In genomic region chr11:69094111-69094914, GRCh38 we compare ENCODE assay signal across 20 cellular contexts. TPM values are rescaled to one million over a fixed set of nuclear protein-coding genes. Genes with fewer than 3 reads are reported as not detected.
DNase-seq lines count a peak whose midpoint lies in the region; ATAC-seq lines count a peak whose summit lies in the region.
"Had no signal": no experiment of that assay in that cellular context is flagged by ENCODE, and none has a peak within 500 bp of the region (broad histone marks: within the 10 kb centered on the region; RNA-seq: fewer than 3 reads in every experiment).

No MANE protein-coding gene starts in this region.

- no peak overlapping the region for H3K27ac Mint-ChIP-seq in activated naive CD8-positive, alpha-beta T cell treated with anti-CD3 and anti-CD28 coated beads, Interleukin-2, amount 50 U/mL, for 24 hours
- no peak overlapping the region for H3K27ac Mint-ChIP-seq in activated naive CD8-positive, alpha-beta T cell treated with anti-CD3 and anti-CD28 coated beads for 36 hours
- H3K27ac Mint-ChIP-seq in stimulated activated memory B cell treated with anti-CD40 and anti-IgM and Interleukin-4, amounts not matched to agents 10 μg/mL and 1 μg/mL and 100 μg/mL, for 72 hours, result no peak overlapping the region
- H3K27ac Mint-ChIP-seq: activated T-helper 17 cell treated with anti-CD3 and anti-CD28 coated beads, Interleukin-2, amount 50 U/mL, for 72 hours; CD4-positive, alpha-beta T cell; T-cell had no signal

- no peaks in the 10 kb centered on the region for H3K9me3 ChIP-seq in right cardiac atrium (ENCODE audit: control insufficient read depth, low read length)
- H3K9me3 ChIP-seq: sigmoid colon had no signal

- ATAC-seq in activated naive CD8-positive, alpha-beta T cell treated with anti-CD3 and anti-CD28 coated beads, Interleukin-2, amount 50 U/mL, for 24 hours, result peak; percentile 16
- ATAC-seq in right cardiac atrium (peak; percentile 19 to 20), GM19035 (IDR thresholded peaks at IDR 0.05; ENCODE audit: unreplicated experiment) (no peak)
- ATAC-seq in stimulated activated memory B cell treated with anti-CD40 and anti-IgM and Interleukin-4, amounts not matched to agents 10 μg/mL and 1 μg/mL and 100 μg/mL, for 72 hours, result peak; percentile 6
- ATAC-seq: activated T-helper 17 cell treated with anti-CD3 and anti-CD28 coated beads, Interleukin-2, amount 50 U/mL, for 72 hours; T-cell had no signal

- intact Hi-C loops in right cardiac atrium (cut with DNase I), result no loop called here

- H3K4me3 Mint-ChIP-seq in activated naive CD8-positive, alpha-beta T cell treated with anti-CD3 and anti-CD28 coated beads, Interleukin-2, amount 50 U/mL, for 24 hours, result no peak overlapping the region
- no peak overlapping the region for H3K4me3 Mint-ChIP-seq in activated naive CD8-positive, alpha-beta T cell treated with anti-CD3 and anti-CD28 coated beads for 36 hours
- no peak overlapping the region for H3K4me3 Mint-ChIP-seq in stimulated activated memory B cell treated with anti-CD40 and anti-IgM and Interleukin-4, amounts not matched to agents 10 μg/mL and 1 μg/mL and 100 μg/mL, for 72 hours
- H3K4me3 Mint-ChIP-seq: activated T-helper 17 cell treated with anti-CD3 and anti-CD28 coated beads, Interleukin-2, amount 50 U/mL, for 72 hours; CD4-positive, alpha-beta T cell; T-cell had no signal

- no peak overlapping the region for H3K4me3 ChIP-seq in right cardiac atrium (ENCODE audit: low read length)
- H3K4me3 ChIP-seq: sigmoid colon had no signal

- no peaks in the 10 kb centered on the region for H3K27me3 Mint-ChIP-seq in activated naive CD8-positive, alpha-beta T cell treated with anti-CD3 and anti-CD28 coated beads, Interleukin-2, amount 50 U/mL, for 24 hours
- H3K27me3 Mint-ChIP-seq in activated naive CD8-positive, alpha-beta T cell treated with anti-CD3 and anti-CD28 coated beads for 36 hours, result no peaks in the 10 kb centered on the region
- no peaks in the 10 kb centered on the region for H3K27me3 Mint-ChIP-seq in stimulated activated memory B cell treated with anti-CD40 and anti-IgM and Interleukin-4, amounts not matched to agents 10 μg/mL and 1 μg/mL and 100 μg/mL, for 72 hours
- H3K27me3 Mint-ChIP-seq: activated T-helper 17 cell treated with anti-CD3 and anti-CD28 coated beads, Interleukin-2, amount 50 U/mL, for 72 hours; CD4-positive, alpha-beta T cell; T-cell had no signal

- no peaks in the 10 kb centered on the region for H3K9me3 Mint-ChIP-seq in activated naive CD8-positive, alpha-beta T cell treated with anti-CD3 and anti-CD28 coated beads, Interleukin-2, amount 50 U/mL, for 24 hours
- no peaks in the 10 kb centered on the region for H3K9me3 Mint-ChIP-seq in activated naive CD8-positive, alpha-beta T cell treated with anti-CD3 and anti-CD28 coated beads for 36 hours
- no peaks in the 10 kb centered on the region for H3K9me3 Mint-ChIP-seq in stimulated activated memory B cell treated with anti-CD40 and anti-IgM and Interleukin-4, amounts not matched to agents 10 μg/mL and 1 μg/mL and 100 μg/mL, for 72 hours
- H3K9me3 Mint-ChIP-seq: activated T-helper 17 cell treated with anti-CD3 and anti-CD28 coated beads, Interleukin-2, amount 50 U/mL, for 72 hours; CD4-positive, alpha-beta T cell; T-cell had no signal

- WGBS in right cardiac atrium, result 60% methylated on average over 16 of the region's 16 CpGs

- no peak for DNase-seq in activated naive CD8-positive, alpha-beta T cell treated with anti-CD3 and anti-CD28 coated beads, Interleukin-2, amount 50 U/mL, for 24 hours
- DNase-seq in activated naive CD8-positive, alpha-beta T cell treated with anti-CD3 and anti-CD28 coated beads for 36 hours, result no peak
- DNase-seq in NCI-H2227 treated with DMSO at 0.1 percent for 48 hours (lab: John Stamatoyannopoulos, UW) (peak; percentile 48), right cardiac atrium (peak in 1 of 3 donors; percentile 52), AML-193 (lab: John Stamatoyannopoulos, UW) (no peak)
- DNase-seq in activated naive CD4-positive, alpha-beta T cell (lab: John Stamatoyannopoulos, UW), result no peak
- DNase-seq: ACHN; activated CD4-positive, CD25-positive, alpha-beta regulatory T cell; CD4-positive, alpha-beta T cell; central memory CD4-positive, alpha-beta T cell; effector CD4-positive, alpha-beta T cell; islet precursor cell; midbrain; NCI-H2107; NCI-H82; sigmoid colon; T-cell had no signal

- no peaks in the 10 kb centered on the region for H3K27me3 ChIP-seq in right cardiac atrium (ENCODE audit: control insufficient read depth, insufficient read depth)
- H3K27me3 ChIP-seq: sigmoid colon had no signal

- no peaks in the 10 kb centered on the region for H3K4me1 Mint-ChIP-seq in activated naive CD8-positive, alpha-beta T cell treated with anti-CD3 and anti-CD28 coated beads, Interleukin-2, amount 50 U/mL, for 24 hours
- no peaks in the 10 kb centered on the region for H3K4me1 Mint-ChIP-seq in activated naive CD8-positive, alpha-beta T cell treated with anti-CD3 and anti-CD28 coated beads for 36 hours
- H3K4me1 Mint-ChIP-seq in stimulated activated memory B cell treated with anti-CD40 and anti-IgM and Interleukin-4, amounts not matched to agents 10 μg/mL and 1 μg/mL and 100 μg/mL, for 72 hours, result peaks cover 8% of the 10 kb centered on the region
- H3K4me1 Mint-ChIP-seq: activated T-helper 17 cell treated with anti-CD3 and anti-CD28 coated beads, Interleukin-2, amount 50 U/mL, for 72 hours had no signal

- H3K36me3 Mint-ChIP-seq in activated naive CD8-positive, alpha-beta T cell treated with anti-CD3 and anti-CD28 coated beads, Interleukin-2, amount 50 U/mL, for 24 hours (ENCODE audit: low read depth), result peaks cover 7% of the 10 kb centered on the region
- peaks cover 14% of the 10 kb centered on the region for H3K36me3 Mint-ChIP-seq in activated naive CD8-positive, alpha-beta T cell treated with anti-CD3 and anti-CD28 coated beads for 36 hours
- H3K36me3 Mint-ChIP-seq in stimulated activated memory B cell treated with anti-CD40 and anti-IgM and Interleukin-4, amounts not matched to agents 10 μg/mL and 1 μg/mL and 100 μg/mL, for 72 hours, result peaks cover 31% of the 10 kb centered on the region

- H3K27ac ChIP-seq in right cardiac atrium (ENCODE audit: low read length), result no peak overlapping the region
- H3K27ac ChIP-seq: sigmoid colon had no signal

- H3K4me1 ChIP-seq in right cardiac atrium (ENCODE audit: control insufficient read depth, insufficient read depth, low read length), result peaks cover 2% of the 10 kb centered on the region

RNA-seq across cellular contexts. Expression of gene TPCN2, which starts 45.6 kb away (rescaled TPM):
- 10 to 100 TPM; 10.9 to 11.3 TPM for total RNA-seq in activated naive CD8-positive, alpha-beta T cell treated with anti-CD3 and anti-CD28 coated beads for 36 hours
- total RNA-seq in right cardiac atrium, result 10 to 100 TPM in 1 of 4 donors, 1 to 10 TPM in 3; 7.2 to 11.1 (median 9.0) TPM
- polyA plus RNA-seq in right cardiac atrium, result 7.0 TPM
